ENCODE assay signal across 8 cellular contexts in genomic region chr3:197554562-197555280, GRCh38. TPM values are rescaled to one million over a fixed set of nuclear protein-coding genes. Genes with fewer than 3 reads are reported as not detected.
DNase-seq lines count a peak whose midpoint lies in the region; TF ChIP-seq lines count a peak whose summit lies in the region.

No MANE protein-coding gene starts in this region.

- DNase-seq in GM06990 (ENCODE audit: extremely low read depth, insufficient read length) (peak; percentile 98), HEK293T (ENCODE audit: extremely low spot score) (peak; percentile 89), MV-4-11 (lab: John Stamatoyannopoulos, UW) (peak; percentile 96), SJSA1 (ENCODE audit: low read depth in 1 of 2, low spot score in 2 of 2) (peak; percentile 93 to 95), germinal center (ENCODE audit: low spot score) (peak; percentile 98), non-pigmented ciliary epithelial cell (ENCODE audit: low read depth) (peak; percentile 81), superior temporal gyrus (ENCODE audit: extremely low spot score) (peak; percentile 98)
- peak; percentile 97 for DNase-seq in activated naive CD4-positive, alpha-beta T cell treated with anti-CD3 and anti-CD28 coated beads, Interleukin-2, amount 10 ng/mL, durations not matched to agents 7 days and 5 days

- CTCF ChIA-PET in HEK293T (lab: Yijun Ruan, JAX), result no interaction called here
- CTCF ChIA-PET in activated naive CD4-positive, alpha-beta T cell treated with anti-CD3 and anti-CD28 coated beads, Interleukin-2, amount 10 ng/mL, durations not matched to agents 7 days and 5 days (lab: Charles Lee), result interaction anchor here (1.0 kb wide), 1 partner anchor 298 kb away, joined by 3 read pairs; no protein-coding TSS in a partner anchor

- H3K27ac Mint-ChIP-seq in activated naive CD4-positive, alpha-beta T cell treated with anti-CD3 and anti-CD28 coated beads, Interleukin-2, amount 10 ng/mL, durations not matched to agents 7 days and 5 days, result peak overlapping the region; percentile 97

- peaks cover 57% of the 10 kb centered on the region for H3K4me1 Mint-ChIP-seq in activated naive CD4-positive, alpha-beta T cell treated with anti-CD3 and anti-CD28 coated beads, Interleukin-2, amount 10 ng/mL, durations not matched to agents 7 days and 5 days

- POLR2A ChIA-PET in HEK293T (lab: Yijun Ruan, JAX), result no interaction called here

- H3K4me3 Mint-ChIP-seq in activated naive CD4-positive, alpha-beta T cell treated with anti-CD3 and anti-CD28 coated beads, Interleukin-2, amount 10 ng/mL, durations not matched to agents 7 days and 5 days, result peak overlapping the region; percentile 91

- H3K27me3 ChIP-seq in GM06990 (replicated peaks; ENCODE audit: control insufficient read depth, insufficient read depth, low read length) (no peaks in the 10 kb centered on the region), SJSA1 (replicated peaks) (peaks cover 6% of the 10 kb centered on the region; the same call in 1 of the 2 replicates)

- H3K4me1 ChIP-seq in SJSA1 (replicated peaks), result peaks cover 23% of the 10 kb centered on the region

- H3K27me3 Mint-ChIP-seq in activated naive CD4-positive, alpha-beta T cell treated with anti-CD3 and anti-CD28 coated beads, Interleukin-2, amount 10 ng/mL, durations not matched to agents 7 days and 5 days, result peaks cover 7% of the 10 kb centered on the region

- no peaks in the 10 kb centered on the region; the same call in none of the 2 replicates for H3K36me3 ChIP-seq in GM06990 (ENCODE audit: control insufficient read depth, insufficient read depth, low read length)
- H3K36me3 ChIP-seq in SJSA1, result no peaks in the 10 kb centered on the region

- no peaks in the 10 kb centered on the region for H3K9me3 ChIP-seq in SJSA1 (replicated peaks)

- H3K9me3 Mint-ChIP-seq in activated naive CD4-positive, alpha-beta T cell treated with anti-CD3 and anti-CD28 coated beads, Interleukin-2, amount 10 ng/mL, durations not matched to agents 7 days and 5 days, result peaks cover 10% of the 10 kb centered on the region

- peak; percentile 83 for TF ChIP-seq CTCF in GM06990 (IDR thresholded peaks at IDR 0.05; ENCODE audit: insufficient read depth, low read length, poor library complexity, severe bottlenecking)

- H3K4me3 ChIP-seq in GM06990 (replicated peaks; ENCODE audit: low read depth, low read length) (peak overlapping the region; percentile 92), SJSA1 (peak overlapping the region; percentile 58)

- H3K36me3 Mint-ChIP-seq in activated naive CD4-positive, alpha-beta T cell treated with anti-CD3 and anti-CD28 coated beads, Interleukin-2, amount 10 ng/mL, durations not matched to agents 7 days and 5 days, result peaks cover 48% of the 10 kb centered on the region

- peak overlapping the region; percentile 47 for H3K27ac ChIP-seq in SJSA1

TF ChIP-seq in HEK293T, 16 proteins besides CTCF, POLR2A, EP300 and RAD21:
- TF ChIP-seq SP1 (IDR thresholded peaks at IDR 0.05), result no peak
- peak; percentile 47; the same call in 1 of the 2 replicates for TF ChIP-seq L3MBTL2 (conservative IDR thresholded peaks at IDR 0.05)
- 0 out of 2 replicates have a peak, but pooled peaks have one; percentile 31 for TF ChIP-seq FOXM1 (IDR thresholded peaks at IDR 0.05; ENCODE audit: borderline replicate concordance)
- no peak for TF ChIP-seq SUZ12 (IDR thresholded peaks at IDR 0.05)
- no peak for TF ChIP-seq CTBP1 (IDR thresholded peaks at IDR 0.05; ENCODE audit: borderline replicate concordance)
- TF ChIP-seq NFRKB (IDR thresholded peaks at IDR 0.05), result no peak
- no peak for TF ChIP-seq LEF1 (IDR thresholded peaks at IDR 0.05; ENCODE audit: borderline replicate concordance)
- TF ChIP-seq HDGF (IDR thresholded peaks at IDR 0.05; ENCODE audit: borderline replicate concordance), result no peak
- no peak for TF ChIP-seq ELF4 (IDR thresholded peaks at IDR 0.05)
- TF ChIP-seq FOXK2 (IDR thresholded peaks at IDR 0.05), result no peak
- TF ChIP-seq, protein P1, sequence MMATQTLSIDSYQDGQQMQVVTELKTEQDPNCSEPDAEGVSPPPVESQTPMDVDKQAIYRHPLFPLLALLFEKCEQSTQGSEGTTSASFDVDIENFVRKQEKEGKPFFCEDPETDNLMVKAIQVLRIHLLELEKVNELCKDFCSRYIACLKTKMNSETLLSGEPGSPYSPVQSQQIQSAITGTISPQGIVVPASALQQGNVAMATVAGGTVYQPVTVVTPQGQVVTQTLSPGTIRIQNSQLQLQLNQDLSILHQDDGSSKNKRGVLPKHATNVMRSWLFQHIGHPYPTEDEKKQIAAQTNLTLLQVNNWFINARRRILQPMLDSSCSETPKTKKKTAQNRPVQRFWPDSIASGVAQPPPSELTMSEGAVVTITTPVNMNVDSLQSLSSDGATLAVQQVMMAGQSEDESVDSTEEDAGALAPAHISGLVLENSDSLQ (IDR thresholded peaks at IDR 0.05), result no peak
- no peak for TF ChIP-seq FOXA1 (IDR thresholded peaks at IDR 0.05)
- TF ChIP-seq TARDBP (IDR thresholded peaks at IDR 0.05), result no peak
- TF ChIP-seq BHLHE40 (IDR thresholded peaks at IDR 0.05; ENCODE audit: borderline replicate concordance), result no peak
- no peak for TF ChIP-seq ARNT (IDR thresholded peaks at IDR 0.05)
- peak; percentile 89 for TF ChIP-seq ZNF384 (IDR thresholded peaks at IDR 0.05)

RNA-seq across cellular contexts. Expression of gene BDH1, which starts 1.0 kb away (rescaled TPM):
- total RNA-seq in SJSA1 (2014; rRNA removed; shearing (Covaris generic)), result 7.9 and 20.0 TPM in 2 replicates

Comparison
In these comparisons a context has a peak if more than half of its experiments do, and no peak if none do; other contexts are left out.
1. Peak in every context shown above with its lines: DNase-seq, H3K4me3 ChIP-seq and H3K27ac ChIP-seq.